In the genomic region with DNA sequence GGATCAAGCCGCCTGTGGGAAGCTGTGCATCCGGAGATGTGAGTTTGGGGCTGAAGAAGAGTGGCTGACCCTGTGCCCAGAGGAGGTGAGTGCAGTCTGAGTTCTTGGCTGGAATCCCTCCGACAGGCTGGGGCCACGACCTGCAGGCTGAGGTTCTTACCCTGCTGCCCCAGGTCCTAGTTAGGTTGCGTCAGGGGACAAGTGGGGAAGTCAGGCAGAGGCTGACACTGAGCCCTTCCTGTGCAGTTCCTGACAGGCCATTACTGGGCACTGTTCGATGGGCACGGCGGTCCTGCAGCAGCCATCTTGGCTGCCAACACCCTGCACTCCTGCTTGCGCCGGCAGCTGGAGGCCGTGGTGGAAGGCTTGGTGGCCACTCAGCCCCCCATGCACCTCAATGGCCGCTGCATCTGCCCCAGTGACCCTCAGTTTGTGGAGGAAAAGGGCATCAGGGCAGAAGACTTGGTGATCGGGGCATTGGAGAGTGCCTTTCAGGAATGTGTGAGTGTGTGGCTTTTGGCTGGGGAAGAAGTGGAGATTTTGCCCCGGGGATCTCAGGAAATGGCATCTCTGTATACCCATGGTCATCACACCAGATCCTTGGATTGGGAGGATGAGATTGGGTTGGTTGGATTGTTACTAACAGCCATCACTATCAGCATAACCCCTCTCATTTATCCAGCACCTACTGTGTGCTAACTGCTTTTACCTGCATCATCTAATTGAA, we compare ENCODE assay signal across 8 cellular contexts. TPM values are rescaled to one million over a fixed set of nuclear protein-coding genes. Genes with fewer than 3 reads are reported as not detected.
DNase-seq lines count a peak whose midpoint lies in the region.

No MANE protein-coding gene starts in this region.

- DNase-seq in activated CD4-positive, alpha-beta T cell treated with anti-CD3 and anti-CD28 coated beads, Interleukin-2, amount 10 ng/mL, durations not matched to agents 7 days and 5 days, result no peak
- DNase-seq in activated CD4-positive, alpha-beta T cell treated with anti-CD3 and anti-CD28 coated beads, Interleukin-2, amount 50 U/mL, for 1 hour, result no peak
- DNase-seq in adipocyte (ENCODE audit: low read depth) (no peak), mesenteric fat pad (ENCODE audit: low spot score) (peak; percentile 88), ureter (ENCODE audit: low spot score) (peak; percentile 44), EL (no peak), NCI-H1436 treated with DMSO at 0.1 percent for 48 hours (lab: John Stamatoyannopoulos, UW) (no peak), 8988T (no peak)

- H3K27me3 Mint-ChIP-seq in activated CD4-positive, alpha-beta T cell treated with anti-CD3 and anti-CD28 coated beads, Interleukin-2, amount 10 ng/mL, durations not matched to agents 7 days and 5 days, result no peaks in the 10 kb centered on the region

- H3K9me3 ChIP-seq in adipocyte (ENCODE audit: control insufficient read depth, low read length), result no peaks in the 10 kb centered on the region

- peaks cover 79% of the 10 kb centered on the region for H3K4me1 Mint-ChIP-seq in activated CD4-positive, alpha-beta T cell treated with anti-CD3 and anti-CD28 coated beads, Interleukin-2, amount 10 ng/mL, durations not matched to agents 7 days and 5 days

- peaks cover 25% of the 10 kb centered on the region for H3K4me1 ChIP-seq in adipocyte (ENCODE audit: control insufficient read depth, insufficient read depth, low read length)

- peak overlapping the region; percentile 82 for H3K4me3 ChIP-seq in adipocyte (ENCODE audit: low read length)

- no peaks in the 10 kb centered on the region for H3K9me3 Mint-ChIP-seq in activated CD4-positive, alpha-beta T cell treated with anti-CD3 and anti-CD28 coated beads, Interleukin-2, amount 10 ng/mL, durations not matched to agents 7 days and 5 days

- H3K4me3 Mint-ChIP-seq in activated CD4-positive, alpha-beta T cell treated with anti-CD3 and anti-CD28 coated beads, Interleukin-2, amount 10 ng/mL, durations not matched to agents 7 days and 5 days, result peak overlapping the region; percentile 86

- peak overlapping the region; percentile 93 for H3K27ac Mint-ChIP-seq in activated CD4-positive, alpha-beta T cell treated with anti-CD3 and anti-CD28 coated beads, Interleukin-2, amount 10 ng/mL, durations not matched to agents 7 days and 5 days

- peaks cover 57% of the 10 kb centered on the region for H3K36me3 Mint-ChIP-seq in activated CD4-positive, alpha-beta T cell treated with anti-CD3 and anti-CD28 coated beads, Interleukin-2, amount 10 ng/mL, durations not matched to agents 7 days and 5 days (ENCODE audit: low read depth)

- H3K36me3 ChIP-seq in adipocyte (ENCODE audit: control insufficient read depth, insufficient read depth, low read length, severe bottlenecking), result peaks cover 35% of the 10 kb centered on the region

- H3K9ac ChIP-seq in adipocyte (ENCODE audit: low read length), result peak overlapping the region; percentile 85

- CTCF ChIA-PET in activated CD4-positive, alpha-beta T cell treated with anti-CD3 and anti-CD28 coated beads, Interleukin-2, amount 10 ng/mL, durations not matched to agents 7 days and 5 days (lab: Charles Lee), result interaction anchor here (1.0 to 2.6 kb wide), 7 partner anchors 12 to 35 kb away, joined by 3 to 15 read pairs (median 5); a partner anchor contains a TSS

- H3K27me3 ChIP-seq in adipocyte (replicated peaks; ENCODE audit: control insufficient read depth, insufficient read depth, low read length), result no peaks in the 10 kb centered on the region

- POLR2A ChIA-PET in activated CD4-positive, alpha-beta T cell treated with anti-CD3 and anti-CD28 coated beads, Interleukin-2, amount 10 ng/mL, durations not matched to agents 7 days and 5 days (lab: Charles Lee), result no interaction called here

RNA-seq across cellular contexts. Expression of a gene that starts 1.3 kb away (rescaled TPM):
- total RNA-seq in activated CD4-positive, alpha-beta T cell treated with anti-CD3 and anti-CD28 coated beads, Interleukin-2, amount 10 ng/mL, durations not matched to agents 7 days and 5 days, result 10 to 100 TPM; 82.2 to 92.7 TPM
- 26.8 TPM for total RNA-seq in mesenteric fat pad
- total RNA-seq in ureter, result 16.1 TPM

RNA-seq across cellular contexts. Expression of a gene that starts 7.9 kb away (rescaled TPM):
- total RNA-seq in activated CD4-positive, alpha-beta T cell treated with anti-CD3 and anti-CD28 coated beads, Interleukin-2, amount 10 ng/mL, durations not matched to agents 7 days and 5 days, result 100 to 1,000 TPM; 117 to 119 TPM
- total RNA-seq in mesenteric fat pad (52.4 TPM), ureter (65.3 TPM)

RNA-seq across cellular contexts. Expression of a gene that starts 21.4 kb away (rescaled TPM):
- total RNA-seq in activated CD4-positive, alpha-beta T cell treated with anti-CD3 and anti-CD28 coated beads, Interleukin-2, amount 10 ng/mL, durations not matched to agents 7 days and 5 days, result under 1 TPM; 0.55 to 0.65 TPM
- total RNA-seq in mesenteric fat pad (0.19 TPM), ureter (0.26 TPM)

RNA-seq across cellular contexts. Expression of a gene that starts 31.6 kb away (rescaled TPM):
- total RNA-seq in activated CD4-positive, alpha-beta T cell treated with anti-CD3 and anti-CD28 coated beads, Interleukin-2, amount 10 ng/mL, durations not matched to agents 7 days and 5 days, result 100 to 1,000 TPM; 140 to 143 TPM
- 52.7 TPM for total RNA-seq in mesenteric fat pad
- 81.6 TPM for total RNA-seq in ureter

RNA-seq across cellular contexts. Expression of a gene that starts 40.7 kb away (rescaled TPM):
- 10 to 100 TPM; 25.0 to 29.4 TPM for total RNA-seq in activated CD4-positive, alpha-beta T cell treated with anti-CD3 and anti-CD28 coated beads, Interleukin-2, amount 10 ng/mL, durations not matched to agents 7 days and 5 days
- total RNA-seq in mesenteric fat pad (14.1 TPM), ureter (18.7 TPM)

Comparison
In these comparisons a context has a peak if more than half of its experiments do, and no peak if none do; other contexts are left out.
1. DNase-seq: peak in mesenteric fat pad (single experiment) and ureter (single experiment); none in activated CD4-positive, alpha-beta T cell treated with anti-CD3 and anti-CD28 coated beads, Interleukin-2, amount 10 ng/mL, durations not matched to agents 7 days and 5 days (single experiment), activated CD4-positive, alpha-beta T cell treated with anti-CD3 and anti-CD28 coated beads, Interleukin-2, amount 50 U/mL, for 1 hour (single experiment), adipocyte (single experiment), EL (single experiment), NCI-H1436 treated with DMSO at 0.1 percent for 48 hours (single experiment) and 8988T (single experiment).